21 cellular contexts compared by ENCODE assay signal in the genomic region with DNA sequence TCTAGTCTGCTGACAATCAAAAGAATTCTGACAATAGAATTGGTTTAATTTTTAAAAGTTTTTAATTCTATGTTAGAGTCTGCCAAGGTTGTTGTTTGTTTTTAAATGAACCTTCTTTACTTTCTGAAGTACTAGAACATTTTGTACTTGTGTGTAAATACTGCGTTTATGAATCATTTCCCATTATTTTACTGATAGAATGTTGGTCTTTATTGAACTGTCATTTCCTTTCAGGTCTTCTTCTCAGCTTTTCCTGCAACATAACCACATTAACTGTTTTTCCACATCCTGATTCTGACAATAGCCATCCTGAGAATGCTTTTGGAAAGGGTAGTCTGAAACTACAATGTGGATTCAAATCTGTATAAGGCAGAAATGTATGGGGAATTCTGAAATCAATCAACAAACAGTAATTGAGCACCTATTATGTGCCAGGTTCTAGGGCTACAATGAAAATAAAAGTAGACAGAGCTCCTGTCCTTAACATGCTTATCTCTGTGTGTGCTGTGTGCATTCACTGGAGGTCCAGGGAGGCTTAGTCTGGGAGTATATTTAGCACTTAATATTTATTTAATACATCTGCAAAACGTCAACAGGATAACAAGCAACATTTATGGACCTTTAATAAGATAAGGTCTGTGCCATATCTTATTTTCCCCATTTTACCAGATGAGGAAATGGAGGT.
A peak's percentile ranks its signal among the peaks of the same experiment; 100 is the strongest.
DNase-seq lines count a peak whose midpoint lies in the region; ATAC-seq and TF ChIP-seq lines count a peak whose summit lies in the region.
"Had no signal": no experiment of that assay in that cellular context is flagged by ENCODE, and none has a peak within 500 bp of the region (broad histone marks: within the 10 kb centered on the region; RNA-seq: fewer than 3 reads in every experiment).

No MANE protein-coding gene starts in this region.

- H3K36me3 ChIP-seq in DND-41 (ENCODE audit: insufficient read depth, low read length) = no peaks in the 10 kb centered on the region
- H3K36me3 ChIP-seq in Panc1 (ENCODE audit: control insufficient read depth, insufficient read depth, low read length) = no peaks in the 10 kb centered on the region
- H3K36me3 ChIP-seq in left lung = no peaks in the 10 kb centered on the region
- H3K36me3 ChIP-seq in lower lobe of right lung = no peaks in the 10 kb centered on the region
- H3K36me3 ChIP-seq: cardiac muscle cell, suprapubic skin had no signal

- intact Hi-C loops in Panc1 (cut with micrococcal nuclease; ENCODE audit: unreplicated experiment) (no loop called here), left lung (cut with DNase I) (no loop called here), lower lobe of right lung (cut with DNase I) (no loop called here)

- H3K4me3 ChIP-seq in DND-41 (ENCODE audit: low read depth in 1 of 2, low read length in 2 of 2) (no peak overlapping the region), Panc1 (ENCODE audit: low read depth in 2 of 2, low read length in 2 of 2) (no peak overlapping the region), left lung (no peak overlapping the region), lower lobe of right lung (no peak overlapping the region)
- H3K4me3 ChIP-seq: cardiac muscle cell, suprapubic skin had no signal

- H3K4me1 ChIP-seq in DND-41 (ENCODE audit: insufficient read depth, low read length) (peaks cover 30% of the 10 kb centered on the region), Panc1 (ENCODE audit: control insufficient read depth, insufficient read depth, low read length) (peaks cover 50% of the 10 kb centered on the region), left lung (peaks cover 4 to 22% of the 10 kb centered on the region in 2 donors), lower lobe of right lung (peaks cover 28% of the 10 kb centered on the region)

- TF ChIP-seq CTCF in DND-41 (IDR thresholded peaks at IDR 0.05; ENCODE audit: borderline replicate concordance, extremely low read depth, low read length, poor library complexity, severe bottlenecking) (no peak), Panc1 (IDR thresholded peaks at IDR 0.05) (no peak), left lung (IDR thresholded peaks at IDR 0.05) (no peak), lower lobe of right lung (IDR thresholded peaks at IDR 0.05) (no peak)

- H3K27ac ChIP-seq in DND-41 (ENCODE audit: low read length) = peak overlapping the region; percentile 48
- H3K27ac ChIP-seq in Panc1 (ENCODE audit: low read length) = peak overlapping the region; percentile 78
- H3K27ac ChIP-seq in epithelial cell of prostate = peak overlapping the region; percentile 98
- no peak overlapping the region for H3K27ac ChIP-seq in left lung
- H3K27ac ChIP-seq in lower lobe of right lung = no peak overlapping the region
- H3K27ac ChIP-seq: cardiac muscle cell had no signal

- no peak overlapping the region for H2AFZ ChIP-seq in DND-41 (ENCODE audit: low read depth, low read length)

- POLR2A ChIA-PET in Panc1 (lab: Charles Lee) = no interaction called here

- CTCF ChIA-PET in Panc1 (lab: Charles Lee) = no interaction called here

- H3K27me3 ChIP-seq in DND-41 (ENCODE audit: insufficient read depth, low read length, poor library complexity) (no peaks in the 10 kb centered on the region), Panc1 (ENCODE audit: control insufficient read depth, insufficient read depth, low read length) (no peaks in the 10 kb centered on the region), left lung (no peaks in the 10 kb centered on the region), lower lobe of right lung (ENCODE audit: low read depth) (no peaks in the 10 kb centered on the region)
- H3K27me3 ChIP-seq: cardiac muscle cell, suprapubic skin had no signal

- no peaks in the 10 kb centered on the region for H3K9me3 ChIP-seq in DND-41 (ENCODE audit: insufficient read depth, low read length, severe bottlenecking)
- H3K9me3 ChIP-seq in Panc1 (ENCODE audit: control insufficient read depth, insufficient read depth, low read depth, low read length) = no peaks in the 10 kb centered on the region
- H3K9me3 ChIP-seq in left lung = no peaks in the 10 kb centered on the region
- H3K9me3 ChIP-seq in lower lobe of right lung = no peaks in the 10 kb centered on the region
- H3K9me3 ChIP-seq: Caco-2, suprapubic skin had no signal

- ATAC-seq in DND-41 (ENCODE audit: insufficient read depth, low read depth) (no peak), Panc1 (no peak), left lung (no peak), lower lobe of right lung (no peak)

- no peak overlapping the region for H3K9ac ChIP-seq in DND-41 (ENCODE audit: low read depth, low read length)

- no peaks in the 10 kb centered on the region for H3K79me2 ChIP-seq in DND-41 (ENCODE audit: insufficient read depth, low read length)

- in situ Hi-C loops in Panc1 (cut with HindIII; ENCODE audit: low pct_unique_long_range_greater_than_20kb, low sequenced_read_pairs) = no loop called here

- no peaks in the 10 kb centered on the region for H4K20me1 ChIP-seq in DND-41 (ENCODE audit: insufficient read depth, low read length)

- BruUV-seq in Panc1 (replicated peaks; lab: Mats Ljungman, UMichigan) = no TSS peak

- DNase-seq in DND-41 (no peak), Panc1 (ENCODE audit: low read depth, low spot score) (no peak), epithelial cell of prostate (ENCODE audit: low read depth, low spot score) (no peak), renal cortical epithelial cell (ENCODE audit: low read depth) (peak; percentile 48), left lung (no peak), SK-N-DZ (ENCODE audit: low spot score) (no peak), activated gamma-delta T cell (lab: John Stamatoyannopoulos, UW) (no peak), lower lobe of right lung (no peak)
- DNase-seq: activated CD4-positive, alpha-beta T cell treated with anti-CD3 and anti-CD28 coated beads, Interleukin-2, amount 50 U/mL, for 4 hours; activated naive CD8-positive, alpha-beta T cell treated with anti-CD3 and anti-CD28 coated beads, Interleukin-2, amount 10 ng/mL, durations not matched to agents 7 days and 5 days; activated T-cell treated with anti-CD3 and anti-CD28 coated beads, Interleukin-2, amount 50 U/mL, for 1 hour; AML-193; Caco-2; hippocampal formation; MV-4-11; NCI-H524 treated with DMSO at 0.1 percent for 48 hours; nucleus accumbens; OCI-M1; stimulated activated CD4-positive, alpha-beta T cell treated with anti-CD3 and anti-CD28 coated beads, Interleukin-4, amount 100 ng/mL, for 24 hours had no signal

- peak overlapping the region; percentile 31; the same call in 1 of the 2 replicates for H3K4me2 ChIP-seq in DND-41 (ENCODE audit: insufficient read depth, low read length)

Comparison
In these comparisons a context has a peak if more than half of its experiments do, and no peak if none do; other contexts are left out.
1. H3K27ac ChIP-seq: peak in DND-41 (single experiment), Panc1 (single experiment) and epithelial cell of prostate (single experiment); none in left lung (0 of 2) and lower lobe of right lung (single experiment).